ENCODE assay signal across 17 cellular contexts in the genomic region with DNA sequence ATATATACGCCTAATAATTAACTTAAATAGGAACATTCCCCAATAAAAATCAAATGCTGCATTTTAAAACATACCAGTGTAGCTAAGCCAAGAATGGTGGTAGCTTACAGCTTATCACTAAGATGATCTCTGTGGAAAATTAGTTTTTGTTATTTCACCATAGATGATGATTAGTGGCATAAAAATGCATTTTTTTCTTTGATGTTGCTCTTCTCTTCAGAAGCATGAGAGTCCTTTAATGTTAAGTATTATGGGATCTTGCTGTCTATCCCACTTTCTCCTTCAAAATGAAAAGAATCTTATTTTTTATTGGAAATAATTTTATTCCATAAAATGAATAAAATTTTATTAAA.
"Had no signal": no experiment of that assay in that cellular context is flagged by ENCODE, and none has a peak within 500 bp of the region (broad histone marks: within the 10 kb centered on the region; RNA-seq: fewer than 3 reads in every experiment).

No MANE protein-coding gene starts in this region.

- H3K4me1 ChIP-seq: gastroesophageal sphincter, stomach, thyroid gland had no signal

- H3K4me3 ChIP-seq: cardiac muscle cell, gastroesophageal sphincter, stomach, thyroid gland had no signal

- H3K36me3 ChIP-seq: cardiac muscle cell, gastroesophageal sphincter, stomach, thyroid gland had no signal

- FAIRE-seq: urothelium cell line had no signal

- H3K4me3 Mint-ChIP-seq: activated CD4-positive, alpha-beta memory T cell treated with anti-CD3 and anti-CD28 coated beads for 36 hours; activated T-cell treated with anti-CD3 and anti-CD28 coated beads, Interleukin-2, amount 50 U/mL, for 4 hours; dendritic cell treated with granulocyte-macrophage colony-stimulating factor and Interleukin-4, amounts not matched to agents 40 ng/mL and 50 ng/mL, for 4 days; endodermal cell had no signal

- DNase-seq: activated CD4-positive, alpha-beta memory T cell treated with anti-CD3 and anti-CD28 coated beads for 36 hours; activated effector memory CD4-positive, alpha-beta T cell treated with anti-CD3 and anti-CD28 coated beads, Interleukin-2, amount 50 U/mL, for 16 hours; activated T-cell treated with anti-CD3 and anti-CD28 coated beads, Interleukin-2, amount 50 U/mL, for 4 hours; aorta; endodermal cell; erythroblast; kidney; stimulated activated CD4-positive, alpha-beta T cell treated with anti-CD3 and anti-CD28 coated beads, Interleukin-4, amount 100 ng/mL, for 4 hours; stomach; T1000; thyroid gland had no signal

- H3K27me3 ChIP-seq: cardiac muscle cell, gastroesophageal sphincter, stomach, thyroid gland had no signal

- H3K9me3 Mint-ChIP-seq: activated T-cell treated with anti-CD3 and anti-CD28 coated beads, Interleukin-2, amount 50 U/mL, for 4 hours; endodermal cell had no signal

- H3K4me1 Mint-ChIP-seq: endodermal cell had no signal

- H3K27me3 Mint-ChIP-seq: activated CD4-positive, alpha-beta memory T cell treated with anti-CD3 and anti-CD28 coated beads for 36 hours; dendritic cell treated with granulocyte-macrophage colony-stimulating factor and Interleukin-4, amounts not matched to agents 40 ng/mL and 50 ng/mL, for 4 days had no signal

- H3K27ac ChIP-seq: cardiac muscle cell, gastroesophageal sphincter, stomach, thyroid gland, VCaP had no signal

- H3K27ac Mint-ChIP-seq: activated CD4-positive, alpha-beta memory T cell treated with anti-CD3 and anti-CD28 coated beads for 36 hours; activated naive CD4-positive, alpha-beta T cell treated with anti-CD3 and anti-CD28 coated beads, Interleukin-2, amount 50 U/mL, for 72 hours; dendritic cell treated with granulocyte-macrophage colony-stimulating factor and Interleukin-4, amounts not matched to agents 40 ng/mL and 50 ng/mL, for 4 days; endodermal cell had no signal

- H3K9me3 ChIP-seq: gastroesophageal sphincter, stomach, thyroid gland had no signal

- H3K36me3 Mint-ChIP-seq: activated CD4-positive, alpha-beta memory T cell treated with anti-CD3 and anti-CD28 coated beads for 36 hours; activated naive CD4-positive, alpha-beta T cell treated with anti-CD3 and anti-CD28 coated beads, Interleukin-2, amount 50 U/mL, for 72 hours had no signal

- ATAC-seq: activated naive CD4-positive, alpha-beta T cell treated with anti-CD3 and anti-CD28 coated beads, Interleukin-2, amount 50 U/mL, for 72 hours; activated T-cell treated with anti-CD3 and anti-CD28 coated beads, Interleukin-2, amount 50 U/mL, for 4 hours; gastroesophageal sphincter had no signal
